In genomic region chr11:123640677-123641494, GRCh38 we compare ENCODE assay signal across 8 cellular contexts. TPM values are rescaled to one million over a fixed set of nuclear protein-coding genes. Genes with fewer than 3 reads are reported as not detected.
DNase-seq lines count a peak whose midpoint lies in the region; ATAC-seq and TF ChIP-seq lines count a peak whose summit lies in the region.

No MANE protein-coding gene starts in this region.

- no peaks in the 10 kb centered on the region for H3K79me2 ChIP-seq in PC-3 (ENCODE audit: low read length)

- peak; percentile 77 for ATAC-seq in GM18511 (IDR thresholded peaks at IDR 0.05; ENCODE audit: unreplicated experiment)
- peak; percentile 58 for ATAC-seq in HG03196 (IDR thresholded peaks at IDR 0.05; ENCODE audit: unreplicated experiment)
- ATAC-seq in PC-3, result peak; percentile 95
- ATAC-seq in activated T-helper 17 cell treated with anti-CD3 and anti-CD28 coated beads, Interleukin-2, amount 50 U/mL, for 72 hours (replicated peaks), result peak; percentile 74
- no peak for ATAC-seq in GM19467 (IDR thresholded peaks at IDR 0.05; ENCODE audit: unreplicated experiment)

- H3K4me2 ChIP-seq in PC-3 (ENCODE audit: low read length), result peak overlapping the region; percentile 15

- H3K27me3 Mint-ChIP-seq in activated T-helper 17 cell treated with anti-CD3 and anti-CD28 coated beads, Interleukin-2, amount 50 U/mL, for 72 hours, result peaks cover 9% of the 10 kb centered on the region

- no peak overlapping the region for H3K4me3 Mint-ChIP-seq in activated T-helper 17 cell treated with anti-CD3 and anti-CD28 coated beads, Interleukin-2, amount 50 U/mL, for 72 hours

- no peaks in the 10 kb centered on the region for H3K9me2 ChIP-seq in PC-3 (replicated peaks; ENCODE audit: low read length)

- no peaks in the 10 kb centered on the region for H4K20me1 ChIP-seq in PC-3 (ENCODE audit: low read length)

- no peak for TF ChIP-seq POLR2A in sigmoid colon (IDR thresholded peaks at IDR 0.05)

- TF ChIP-seq CTCF in AG09309 (IDR thresholded peaks at IDR 0.05; ENCODE audit: control insufficient read depth, insufficient read depth, low read depth, low read length, missing control alignments) (peak; percentile 94), PC-3 (conservative IDR thresholded peaks at IDR 0.05; ENCODE audit: low read depth, low read length) (peak; percentile 97), sigmoid colon (IDR thresholded peaks at IDR 0.05) (peak in 3 of 4 experiments; percentile 24 to 50 (median 43))

- intact Hi-C loops in PC-3 (cut with micrococcal nuclease) (loop anchor here (1.0 kb wide), 1 partner anchor 66 kb away; no protein-coding TSS in a partner anchor), head of caudate nucleus (cut with DNase I) (no loop called here), sigmoid colon (cut with DNase I) (no loop called here)

- H3K9ac ChIP-seq in PC-3 (ENCODE audit: low read length), result no peak overlapping the region

- H2AFZ ChIP-seq in PC-3 (ENCODE audit: low read length), result peak overlapping the region; percentile 42; the same call in 1 of the 2 replicates

- H3K36me3 ChIP-seq in PC-3 (ENCODE audit: low read depth, low read length) (no peaks in the 10 kb centered on the region), sigmoid colon (no peaks in the 10 kb centered on the region)

- H3K27ac Mint-ChIP-seq in activated T-helper 17 cell treated with anti-CD3 and anti-CD28 coated beads, Interleukin-2, amount 50 U/mL, for 72 hours, result no peak overlapping the region

- POLR2A ChIA-PET in PC-3 (lab: Charles Lee; ENCODE audit: unreplicated experiment), result no interaction called here

- DNase-seq in AG09309 (ENCODE audit: low read depth) (no peak), PC-3 (peak; percentile 67), head of caudate nucleus (peak in 41 of 42 donors; percentile 18 to 81 (median 58)), sigmoid colon (no peak)

- H3K9me3 ChIP-seq in PC-3 (ENCODE audit: low read length) (no peaks in the 10 kb centered on the region), sigmoid colon (no peaks in the 10 kb centered on the region)

- H3K4me1 ChIP-seq in PC-3 (ENCODE audit: insufficient read depth, low read length), result 0 out of 2 replicates have a peak, but pooled peaks cover 4% of the 10 kb centered on the region
- no peaks in the 10 kb centered on the region for H3K4me1 ChIP-seq in sigmoid colon

- CTCF ChIA-PET in PC-3 (lab: Charles Lee), result no interaction called here

- H3K4me3 ChIP-seq in AG09309 (ENCODE audit: control insufficient read depth, low read depth, low read length) (no peak overlapping the region), PC-3 (ENCODE audit: low read length) (no peak overlapping the region), sigmoid colon (no peak overlapping the region)

- no peaks in the 10 kb centered on the region for H3F3A ChIP-seq in PC-3 (ENCODE audit: low read length, unreplicated experiment)

- H3K27me3 ChIP-seq in PC-3 (ENCODE audit: low read length), result peaks cover 71% of the 10 kb centered on the region
- H3K27me3 ChIP-seq in sigmoid colon, result peaks cover 0 to 9% (median 0%) of the 10 kb centered on the region in 3 donors

- H3K36me3 Mint-ChIP-seq in activated T-helper 17 cell treated with anti-CD3 and anti-CD28 coated beads, Interleukin-2, amount 50 U/mL, for 72 hours (ENCODE audit: low read depth), result no peaks in the 10 kb centered on the region

- no TSS peak for BruUV-seq in PC-3 (replicated peaks; lab: Mats Ljungman, UMichigan)

- H3K9me3 Mint-ChIP-seq in activated T-helper 17 cell treated with anti-CD3 and anti-CD28 coated beads, Interleukin-2, amount 50 U/mL, for 72 hours, result no peaks in the 10 kb centered on the region

- TF ChIP-seq EP300 in sigmoid colon (IDR thresholded peaks at IDR 0.05), result no peak

- H3K27ac ChIP-seq in PC-3 (ENCODE audit: low read length) (no peak overlapping the region), sigmoid colon (no peak overlapping the region)

- WGBS in sigmoid colon, 2 donors, result 32% methylated on average over 22 of the region's 22 CpGs

- no peaks in the 10 kb centered on the region for H3K4me1 Mint-ChIP-seq in activated T-helper 17 cell treated with anti-CD3 and anti-CD28 coated beads, Interleukin-2, amount 50 U/mL, for 72 hours

RNA-seq across cellular contexts. Expression of gene SCN3B, which starts 13.5 kb away (rescaled TPM):
- total RNA-seq in PC-3 (2014; rRNA removed) (0.23 and 0.26 TPM in 2 replicates), sigmoid colon (1 to 10 TPM; 2.0 to 3.0 (median 2.6) TPM)
- total RNA-seq in activated T-helper 17 cell treated with anti-CD3 and anti-CD28 coated beads, Interleukin-2, amount 50 U/mL, for 72 hours, result under 1 TPM; 0.13 to 0.35 TPM
- 1 to 10 TPM in 1 of 3 donors, under 1 TPM in 1, not detected in 1; 0.60 to 1.5 TPM for polyA plus RNA-seq in sigmoid colon

Comparison
In these comparisons a context has a peak if more than half of its experiments do, and no peak if none do; other contexts are left out.
1. DNase-seq: peak in PC-3 (single experiment) and head of caudate nucleus (41 of 42); none in AG09309 (single experiment) and sigmoid colon (single experiment).
2. CTCF ChIP-seq: peak in every context shown above with its lines; median percentile 97 in PC-3; 94 in AG09309; 43 in sigmoid colon.